ENCODE assay signal across 8 cellular contexts in the genomic region with DNA sequence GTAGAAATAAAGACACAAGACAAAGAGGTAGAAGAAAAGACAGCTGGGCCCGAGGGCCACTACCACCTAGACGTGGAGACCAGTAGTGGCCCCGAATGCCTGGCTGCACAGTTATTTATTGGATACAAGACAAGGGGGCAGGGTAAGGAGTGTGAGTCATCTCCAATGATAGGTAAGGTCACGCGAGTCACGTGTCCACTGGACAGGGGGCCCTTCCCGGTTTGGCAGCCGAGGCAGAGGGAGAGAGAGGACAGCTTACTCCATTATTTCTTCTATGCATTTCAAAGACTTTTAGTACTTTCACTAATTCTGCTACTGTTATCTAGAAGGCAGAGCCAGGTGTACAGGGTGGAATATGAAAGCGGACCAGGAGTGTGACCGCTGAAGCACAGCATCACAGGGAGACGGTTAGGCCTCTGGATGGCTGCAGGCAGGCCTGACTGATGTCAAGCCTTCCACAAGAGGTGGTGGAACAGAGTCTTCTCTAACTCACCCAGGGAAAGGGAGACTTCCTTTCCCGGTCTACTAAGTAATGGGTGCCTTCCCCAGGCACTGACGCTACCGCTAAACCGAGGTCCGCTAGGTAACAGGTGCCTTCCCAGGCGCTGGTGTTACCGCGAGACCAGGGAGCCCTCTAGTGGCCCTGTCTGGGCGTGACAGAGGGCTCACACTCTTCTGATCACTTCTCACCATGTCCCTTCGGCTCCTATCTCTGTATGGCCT. TPM values are rescaled to one million over a fixed set of nuclear protein-coding genes. Genes with fewer than 3 reads are reported as not detected.
DNase-seq lines count a peak whose midpoint lies in the region; ATAC-seq and TF ChIP-seq lines count a peak whose summit lies in the region.

No MANE protein-coding gene starts in this region.

- no peaks in the 10 kb centered on the region for H3K4me1 ChIP-seq in iPS DF 6.9 (ENCODE audit: control insufficient read depth, insufficient read depth, low read length)

- in situ Hi-C loops in Caki2 (cut with HindIII; ENCODE audit: low pct_unique_long_range_greater_than_20kb, low sequenced_read_pairs) = no loop called here

- H3K4me3 ChIP-seq in LNCaP clone FGC (ENCODE audit: low read depth, low read length) (no peak overlapping the region), iPS DF 6.9 (ENCODE audit: low read length) (no peak overlapping the region)

- H3K27ac ChIP-seq in iPS DF 6.9 (ENCODE audit: low read length) = no peak overlapping the region

- peak; percentile 84 for TF ChIP-seq CTCF in LNCaP clone FGC (IDR thresholded peaks at IDR 0.05; ENCODE audit: control insufficient read depth, extremely low read depth, insufficient read depth)

- DNase-seq in Caki2 (ENCODE audit: low read depth) = peak; percentile 58
- DNase-seq in LNCaP clone FGC (ENCODE audit: low read depth) = no peak
- DNase-seq in T-helper 2 cell = peak; percentile 43 to 69 (median 53)
- DNase-seq in anterior cingulate cortex (lab: John Stamatoyannopoulos, UW) = peak in 39 of 58 donors; percentile 3 to 68 (median 28)
- DNase-seq in iPS DF 6.9 (ENCODE audit: low read depth, low spot score) = peak; percentile 33
- DNase-seq in stimulated activated CD4-positive, alpha-beta T cell treated with anti-CD3 and anti-CD28 coated beads, Interleukin-15, amount 100 ng/mL, for 24 hours = peak; percentile 79

- ATAC-seq in GM21360 (IDR thresholded peaks at IDR 0.05; ENCODE audit: unreplicated experiment) = peak; percentile 66
- ATAC-seq in GM19328 (IDR thresholded peaks at IDR 0.05; ENCODE audit: unreplicated experiment) = no peak

- no CpG with 5 or more reads among the region's 21 CpGs for WGBS in iPS DF 6.9 (ENCODE audit: insufficient coverage, insufficient read length)

- H3K36me3 ChIP-seq in iPS DF 6.9 (ENCODE audit: control insufficient read depth, insufficient read depth, low read length) = no peaks in the 10 kb centered on the region

- no peaks in the 10 kb centered on the region for H3K9me3 ChIP-seq in iPS DF 6.9 (ENCODE audit: control insufficient read depth, insufficient read depth, low read length)

- H3K27me3 ChIP-seq in iPS DF 6.9 (ENCODE audit: control insufficient read depth, insufficient read depth, low read length) = no peaks in the 10 kb centered on the region

RNA-seq across cellular contexts. Expression of a gene that starts 44.9 kb away (rescaled TPM):
- 2.8 and 5.5 TPM in 2 replicates for total RNA-seq in Caki2 (2014; rRNA removed; shearing (Covaris generic); ENCODE audit: low replicate concordance)

RNA-seq across cellular contexts. Expression of a gene that starts 45.0 kb away (rescaled TPM):
- total RNA-seq in Caki2 (2014; rRNA removed; shearing (Covaris generic); ENCODE audit: low replicate concordance) = 30.7 and 58.5 TPM in 2 replicates

RNA-seq across cellular contexts. Expression of a gene that starts 51.9 kb away (rescaled TPM):
- total RNA-seq in Caki2 (2014; rRNA removed; shearing (Covaris generic); ENCODE audit: low replicate concordance) = 3.0 and 3.8 TPM in 2 replicates
